In the genomic region with DNA sequence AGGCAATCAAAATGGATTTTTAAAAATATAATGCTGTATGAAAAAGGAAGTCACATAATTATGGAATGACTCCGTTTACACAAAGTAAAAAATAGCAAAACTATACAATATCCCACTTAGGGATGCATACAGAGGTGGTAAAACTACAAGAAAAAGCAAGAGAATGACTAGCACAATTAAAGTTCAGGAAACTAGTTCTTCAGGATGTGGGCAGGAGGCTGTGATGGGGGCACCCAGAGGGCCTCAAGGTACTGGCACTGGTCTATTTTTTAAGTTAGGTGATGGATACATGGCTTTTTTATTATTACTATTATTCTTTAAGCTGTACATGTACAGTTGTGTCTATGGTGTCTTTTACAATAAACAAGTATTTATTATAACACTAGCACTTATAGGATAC, we compare ENCODE assay signal across 8 cellular contexts. TPM values are rescaled to one million over a fixed set of nuclear protein-coding genes. Genes with fewer than 3 reads are reported as not detected.
DNase-seq lines count a peak whose midpoint lies in the region; ATAC-seq and TF ChIP-seq lines count a peak whose summit lies in the region.

No MANE protein-coding gene starts in this region.

- peak overlapping the region; percentile 85 for H3K4me3 ChIP-seq in CD8-positive, alpha-beta memory T cell (ENCODE audit: low read length)

- H3K4me1 Mint-ChIP-seq in CD8-positive, alpha-beta memory T cell: peaks cover 43 to 48% (median 43%) of the 10 kb centered on the region in 3 donors
- peaks cover 49 to 52% of the 10 kb centered on the region in 2 donors for H3K4me1 Mint-ChIP-seq in effector memory CD8-positive, alpha-beta T cell (ENCODE audit: low read depth in 2 of 2)

- peaks cover 0 to 3% of the 10 kb centered on the region in 2 donors for H3K27me3 Mint-ChIP-seq in CD8-positive, alpha-beta memory T cell
- H3K27me3 Mint-ChIP-seq in effector memory CD8-positive, alpha-beta T cell: no peaks in the 10 kb centered on the region

- peak overlapping the region; percentile 82 for H3K27ac ChIP-seq in CD8-positive, alpha-beta memory T cell (ENCODE audit: low read depth, low read length)
- peak overlapping the region; percentile 100 for H3K27ac ChIP-seq in RWPE1

- no peaks in the 10 kb centered on the region for H3K27me3 ChIP-seq in CD8-positive, alpha-beta memory T cell (ENCODE audit: insufficient read depth, low read length, poor library complexity, severe bottlenecking)

- CTCF ChIA-PET in CD8-positive, alpha-beta memory T cell (lab: Charles Lee): interaction anchor here (8.5 to 11.1 kb wide), 2 partner anchors 13 to 17 kb away, joined by 105 to 160 read pairs; no protein-coding TSS in a partner anchor
- CTCF ChIA-PET in RWPE1 (lab: Yijun Ruan, JAX): no interaction called here

- peak overlapping the region; percentile 81 to 98 (median 93) for H3K4me3 Mint-ChIP-seq in CD8-positive, alpha-beta memory T cell
- peak overlapping the region; percentile 92 to 93 for H3K4me3 Mint-ChIP-seq in effector memory CD8-positive, alpha-beta T cell

- no peaks in the 10 kb centered on the region for H3K9me3 ChIP-seq in CD8-positive, alpha-beta memory T cell (ENCODE audit: low read length)

- no peak for TF ChIP-seq CTCF in RWPE1 (conservative IDR thresholded peaks at IDR 0.05; ENCODE audit: low read depth)

- peak in 2 of 5 donors; percentile 52 to 53 for DNase-seq in CD8-positive, alpha-beta memory T cell
- DNase-seq in RWPE1 (ENCODE audit: low spot score) (no peak), posterior vena cava (ENCODE audit: low spot score) (peak; percentile 16), NCI-H146 (lab: John Stamatoyannopoulos, UW) (no peak), NCI-H774 (lab: John Stamatoyannopoulos, UW) (no peak)
- DNase-seq in effector memory CD8-positive, alpha-beta T cell: peak in 1 of 3 experiments; percentile 8

- H3K36me3 ChIP-seq in CD8-positive, alpha-beta memory T cell (ENCODE audit: insufficient read depth, low read length): peaks cover 18% of the 10 kb centered on the region

- intact Hi-C loops in posterior vena cava (cut with DNase I): loop anchor here in 1 of 2 donors (5.0 kb wide), 1 partner anchor 1316 kb away; the partner anchor contains the start of gene MAP7D1

- peak; percentile 14 for ATAC-seq in effector memory CD8-positive, alpha-beta T cell (replicated peaks)
- ATAC-seq in GM18498 (IDR thresholded peaks at IDR 0.05; ENCODE audit: unreplicated experiment) (no peak), GM19467 (IDR thresholded peaks at IDR 0.05; ENCODE audit: unreplicated experiment) (no peak)

- H3K9me3 Mint-ChIP-seq in CD8-positive, alpha-beta memory T cell: no peaks in the 10 kb centered on the region
- no peaks in the 10 kb centered on the region for H3K9me3 Mint-ChIP-seq in effector memory CD8-positive, alpha-beta T cell

- H3K4me1 ChIP-seq in CD8-positive, alpha-beta memory T cell (ENCODE audit: insufficient read depth, low read length): peaks cover 43% of the 10 kb centered on the region

- POLR2A ChIA-PET in CD8-positive, alpha-beta memory T cell (lab: Charles Lee): interaction anchor here (4.4 kb wide), 1 partner anchor 13 kb away, joined by 45 read pairs; no protein-coding TSS in a partner anchor
- POLR2A ChIA-PET in RWPE1 (lab: Yijun Ruan, JAX; ENCODE audit: low non-redundant PET): interaction anchor here (4.8 kb wide), 1 partner anchor 13 kb away, joined by 19 read pairs; no protein-coding TSS in a partner anchor

- peak overlapping the region; percentile 66 to 99 (median 94) for H3K27ac Mint-ChIP-seq in CD8-positive, alpha-beta memory T cell
- H3K27ac Mint-ChIP-seq in effector memory CD8-positive, alpha-beta T cell: peak overlapping the region; percentile 98 to 99

- peaks cover 3 to 35% (median 10%) of the 10 kb centered on the region in 3 donors for H3K36me3 Mint-ChIP-seq in CD8-positive, alpha-beta memory T cell
- peaks cover 56% of the 10 kb centered on the region for H3K36me3 Mint-ChIP-seq in effector memory CD8-positive, alpha-beta T cell (ENCODE audit: insufficient read depth)

RNA-seq across cellular contexts. Expression of gene ZC3H12A, which starts 1.4 kb away (rescaled TPM):
- 10 to 100 TPM; 32.7 to 33.8 TPM for total RNA-seq in CD8-positive, alpha-beta memory T cell
- polyA plus RNA-seq in CD8-positive, alpha-beta memory T cell: 11.6 TPM
- total RNA-seq in posterior vena cava: 10 to 100 TPM in 1 of 2 donors, 1 to 10 TPM in 1; 7.7 to 18.4 TPM

RNA-seq across cellular contexts. Expression of gene MEAF6, which starts 41.6 kb away (rescaled TPM):
- total RNA-seq in CD8-positive, alpha-beta memory T cell: 100 to 1,000 TPM; 102 to 113 TPM
- 163 TPM for polyA plus RNA-seq in CD8-positive, alpha-beta memory T cell
- total RNA-seq in posterior vena cava: 10 to 100 TPM; 43.6 to 49.6 TPM
